Comparison of ENCODE assay signal across 9 cellular contexts in genomic region chr6:42880240-42880817, GRCh38. TPM values are rescaled to one million over a fixed set of nuclear protein-coding genes. Genes with fewer than 3 reads are reported as not detected.
A peak's percentile ranks its signal among the peaks of the same experiment; 100 is the strongest.
DNase-seq lines count a peak whose midpoint lies in the region; ATAC-seq, FAIRE-seq and TF ChIP-seq lines count a peak whose summit lies in the region.
"Not testable (repeated sequence)": the region's sequence is repeated elsewhere in the genome, so short reads cannot be mapped to it uniquely, and the experiment has no call there.
"Had no signal": no experiment of that assay in that cellular context is flagged by ENCODE, and none has a peak within 500 bp of the region (broad histone marks: within the 10 kb centered on the region; RNA-seq: fewer than 3 reads in every experiment).

No MANE protein-coding gene starts in this region.

- TF ChIP-seq POLR2A in GM12878 (IDR thresholded peaks at IDR 0.05; ENCODE audit: low read depth, low read length); esophagus muscularis mucosa (IDR thresholded peaks at IDR 0.05; ENCODE audit: low read depth); HepG2 (IDR thresholded peaks at IDR 0.05; ENCODE audit: insufficient read depth in 1 of 2, low read depth in 2 of 2, low read length in 2 of 2): not testable (repeated sequence)

- in situ Hi-C loops in GM12878 (cut with MboI); HepG2 (cut with HindIII; ENCODE audit: extremely low pct_ligation_motif_present, low pct_unique_long_range_greater_than_20kb): not testable (repeated sequence)

- H3K36me3 Mint-ChIP-seq in CD4-positive, CD25-positive, alpha-beta regulatory T cell: peaks cover 25% of the 10 kb centered on the region
- H3K36me3 Mint-ChIP-seq in activated B cell treated with CpG ODN at 0.5 μM for 24 hours (ENCODE audit: low read depth): peaks cover 51% of the 10 kb centered on the region

- not testable (repeated sequence) for ATAC-seq in CD4-positive, CD25-positive, alpha-beta regulatory T cell (ENCODE audit: low read depth in 2 of 2); activated B cell treated with CpG ODN at 0.5 μM for 24 hours (ENCODE audit: low read depth); GM12878; HepG2

- CTCF ChIA-PET in activated B cell treated with CpG ODN at 0.5 μM for 24 hours (lab: Charles Lee) (interaction anchor here (1.2 to 6.0 kb wide), 5 partner anchors 11 to 263 kb away, joined by 4 to 51 read pairs (median 11); a partner anchor contains a TSS), GM12878 (lab: Yijun Ruan, JAX) (interaction anchor here (0.6 to 5.5 kb wide), 10 partner anchors 11 to 217 kb away, joined by 3 to 87 read pairs (median 5); no protein-coding TSS in a partner anchor)
- CTCF ChIA-PET in HepG2 (lab: Yijun Ruan, JAX; ENCODE audit: low intra/inter-chr PET ratio, low total read pairs): not testable (repeated sequence)

- H3K9ac ChIP-seq in KMS-11 (peak overlapping the region; percentile 91), GM12878 (ENCODE audit: control insufficient read depth, insufficient read depth, low read length) (peak overlapping the region; percentile 96), HepG2 (ENCODE audit: insufficient read depth, low read depth, low read length) (peak overlapping the region; percentile 97)

- 1% methylated on average over 25 of the region's 25 CpGs for WGBS in GM12878 (ENCODE audit: insufficient coverage, insufficient replicate concordance, low lambda C conversion rate, missing lambda C conversion rate)
- WGBS in esophagus muscularis mucosa: 25% methylated on average over 21 of the region's 25 CpGs
- WGBS in HepG2 (ENCODE audit: low lambda C conversion rate): 15% methylated on average over 25 of the region's 25 CpGs

- BruUV-seq in GM12878 (replicated peaks; lab: Mats Ljungman, UMichigan) (TSS peak; percentile 89), HepG2 (replicated peaks; lab: Mats Ljungman, UMichigan) (TSS peak; percentile 83)

- H3K27ac Mint-ChIP-seq in CD4-positive, CD25-positive, alpha-beta regulatory T cell: peak overlapping the region; percentile 99 to 100 (median 99)
- H3K27ac Mint-ChIP-seq in activated B cell treated with CpG ODN at 0.5 μM for 24 hours: peak overlapping the region; percentile 99

- H3K4me3 Mint-ChIP-seq in CD4-positive, CD25-positive, alpha-beta regulatory T cell: peak overlapping the region; percentile 93 to 99 (median 97)
- peak overlapping the region; percentile 100 for H3K4me3 Mint-ChIP-seq in activated B cell treated with CpG ODN at 0.5 μM for 24 hours

- H3K79me2 ChIP-seq in KMS-11 (ENCODE audit: insufficient read depth, low read depth) (peaks cover 38% of the 10 kb centered on the region), GM12878 (ENCODE audit: control insufficient read depth, insufficient read depth, low read length) (peaks cover 36% of the 10 kb centered on the region), HepG2 (ENCODE audit: insufficient read depth, low read length) (peaks cover 42% of the 10 kb centered on the region), osteoblast (ENCODE audit: insufficient read depth, low read length) (peaks cover 51% of the 10 kb centered on the region)

- H3K4me2 ChIP-seq in KMS-11: peak overlapping the region; percentile 65
- peak overlapping the region; percentile 56 for H3K4me2 ChIP-seq in GM12878 (ENCODE audit: control insufficient read depth, insufficient read depth)
- H3K4me2 ChIP-seq in HepG2 (ENCODE audit: low read depth, low read length): peak overlapping the region; percentile 84
- H3K4me2 ChIP-seq in osteoblast (ENCODE audit: insufficient read depth, low read length): peak overlapping the region; percentile 77

- not testable (repeated sequence) for H3K27me3 ChIP-seq in CD4-positive, CD25-positive, alpha-beta regulatory T cell (ENCODE audit: control insufficient read depth, insufficient read depth, low read length); KMS-11 (ENCODE audit: insufficient read depth, low read depth); GM12878 (replicated peaks in 1 of 2; ENCODE audit: control insufficient read depth in 2 of 2, insufficient read depth in 2 of 2, low read length in 1 of 2); esophagus muscularis mucosa; HepG2 (ENCODE audit: control insufficient read depth in 1 of 2, insufficient read depth in 2 of 2, low read length in 2 of 2); osteoblast (ENCODE audit: insufficient read depth, low read length)

- FAIRE-seq in GM12878 (lab: Jason Lieb, UNC); HepG2 (lab: Jason Lieb, UNC): not testable (repeated sequence)

- H4K20me1 ChIP-seq in KMS-11 (ENCODE audit: insufficient read depth); GM12878 (ENCODE audit: control insufficient read depth, insufficient read depth); osteoblast (ENCODE audit: insufficient read depth, low read length): not testable (repeated sequence)
- H4K20me1 ChIP-seq in HepG2 (ENCODE audit: insufficient read depth, low read length): peaks cover 11% of the 10 kb centered on the region

- H3K9me3 ChIP-seq in CD4-positive, CD25-positive, alpha-beta regulatory T cell (ENCODE audit: control insufficient read depth in 2 of 2, low read length in 2 of 2); GM12878 (replicated peaks; ENCODE audit: control insufficient read depth, insufficient read depth, low read length); esophagus muscularis mucosa; HepG2 (ENCODE audit: low read length); osteoblast (ENCODE audit: low read depth, low read length): not testable (repeated sequence)

- RAD21 ChIA-PET in GM12878 (lab: Charles Lee; ENCODE audit: unreplicated experiment): interaction anchor here (0.9 to 2.2 kb wide), 11 partner anchors 11 to 374 kb away, joined by 3 to 26 read pairs (median 4); partner anchors contain the start of genes BICRAL, CNPY3, TBCC and UBR2

- TF ChIP-seq EP300 in GM12878 (IDR thresholded peaks at IDR 0.05; ENCODE audit: borderline replicate concordance in 1 of 2, control insufficient read depth in 1 of 2, low read depth in 2 of 2, low read length in 2 of 2); esophagus muscularis mucosa (IDR thresholded peaks at IDR 0.05); HepG2 (IDR thresholded peaks at IDR 0.05; ENCODE audit: low read depth in 2 of 2, low read length in 2 of 2); HepG2 (CRISPR knock-in tag; IDR thresholded peaks at IDR 0.05; ENCODE audit: borderline replicate concordance): not testable (repeated sequence)

- TF ChIP-seq CTCF in KMS-11 (conservative IDR thresholded peaks at IDR 0.05; ENCODE audit: low read depth, low read length); activated B cell treated with CpG ODN at 0.5 μM for 24 hours (IDR thresholded peaks at IDR 0.05); GM12878 (IDR thresholded peaks at IDR 0.05 in 2 of 3, conservative IDR thresholded peaks at IDR 0.05 in 1 of 3; ENCODE audit: control insufficient read depth in 2 of 3, extremely low read depth in 1 of 3, insufficient read depth in 1 of 3, low read depth in 3 of 3, low read length in 3 of 3); esophagus muscularis mucosa (IDR thresholded peaks at IDR 0.05); HepG2 (CRISPR knock-in tag; IDR thresholded peaks at IDR 0.05); osteoblast (IDR thresholded peaks at IDR 0.05; ENCODE audit: extremely low read depth, low read depth, low read length): not testable (repeated sequence)

- not testable (repeated sequence) for DNase-seq in CD4-positive, CD25-positive, alpha-beta regulatory T cell; activated B cell treated with CpG ODN at 0.5 μM for 24 hours; GM12878 (ENCODE audit: low read depth, low spot score); esophagus muscularis mucosa (ENCODE audit: extremely low spot score); HepG2 (ENCODE audit: low spot score); osteoblast (ENCODE audit: insufficient read length, low spot score, missing footprints)

- H3K4me1 ChIP-seq in CD4-positive, CD25-positive, alpha-beta regulatory T cell (ENCODE audit: control insufficient read depth, insufficient read depth, low read length, poor library complexity, severe bottlenecking): peaks cover 23% of the 10 kb centered on the region
- peaks cover 15% of the 10 kb centered on the region for H3K4me1 ChIP-seq in KMS-11 (ENCODE audit: low read depth, poor library complexity, severe bottlenecking)
- H3K4me1 ChIP-seq in GM12878 (ENCODE audit: control insufficient read depth, insufficient read depth, low read length): not testable (repeated sequence)
- peaks cover 32 to 44% (median 42%) of the 10 kb centered on the region in 4 donors for H3K4me1 ChIP-seq in esophagus muscularis mucosa
- H3K4me1 ChIP-seq in HepG2 (ENCODE audit: insufficient read depth, low read length): peaks cover 69% of the 10 kb centered on the region
- peaks cover 10% of the 10 kb centered on the region for H3K4me1 ChIP-seq in osteoblast (ENCODE audit: insufficient read depth, low read length)

- peak overlapping the region; percentile 75 for H2AFZ ChIP-seq in KMS-11 (ENCODE audit: low read depth)
- peak overlapping the region; percentile 13; the same call in 1 of the 2 replicates for H2AFZ ChIP-seq in GM12878 (ENCODE audit: control insufficient read depth, low read depth, low read length)
- H2AFZ ChIP-seq in HepG2 (ENCODE audit: low read length): not testable (repeated sequence)
- H2AFZ ChIP-seq in osteoblast (ENCODE audit: low read length): peak overlapping the region; percentile 95

- H3K27ac ChIP-seq in CD4-positive, CD25-positive, alpha-beta regulatory T cell (ENCODE audit: insufficient read depth, low read length, poor library complexity, severe bottlenecking): peak overlapping the region; percentile 93
- H3K27ac ChIP-seq in KMS-11: peak overlapping the region; percentile 94
- peak overlapping the region; percentile 78 for H3K27ac ChIP-seq in GM12878 (ENCODE audit: control insufficient read depth, insufficient read depth)
- peak overlapping the region; percentile 88 to 93 (median 91) for H3K27ac ChIP-seq in esophagus muscularis mucosa (replicated peaks in 1 of 4)
- peak overlapping the region; percentile 93 for H3K27ac ChIP-seq in HepG2 (ENCODE audit: extremely low read length, insufficient read depth, low read length)
- peak overlapping the region; percentile 84 for H3K27ac ChIP-seq in osteoblast (ENCODE audit: low read depth, low read length)
- peak overlapping the region; percentile 66 for H3K27ac ChIP-seq in temporal lobe (ENCODE audit: low read depth, low read length)

- not testable (repeated sequence) for H3K27me3 Mint-ChIP-seq in CD4-positive, CD25-positive, alpha-beta regulatory T cell; activated B cell treated with CpG ODN at 0.5 μM for 24 hours

- H3K9me3 Mint-ChIP-seq in CD4-positive, CD25-positive, alpha-beta regulatory T cell; activated B cell treated with CpG ODN at 0.5 μM for 24 hours: not testable (repeated sequence)

- H3K36me3 ChIP-seq in CD4-positive, CD25-positive, alpha-beta regulatory T cell (ENCODE audit: control insufficient read depth, insufficient read depth, low read length): peaks cover 33% of the 10 kb centered on the region
- peaks cover 26% of the 10 kb centered on the region; the same call in 1 of the 2 replicates for H3K36me3 ChIP-seq in KMS-11 (ENCODE audit: insufficient read depth)
- H3K36me3 ChIP-seq in GM12878 (ENCODE audit: control insufficient read depth in 2 of 2, insufficient read depth in 2 of 2, low read length in 1 of 2): peaks cover 12 to 16% of the 10 kb centered on the region in 2 experiments
- H3K36me3 ChIP-seq in esophagus muscularis mucosa: peaks cover 27 to 45% (median 37%) of the 10 kb centered on the region in 4 donors
- peaks cover 21 to 32% of the 10 kb centered on the region in 2 experiments for H3K36me3 ChIP-seq in HepG2 (replicated peaks in 1 of 2; ENCODE audit: control insufficient read depth in 1 of 2, insufficient read depth in 2 of 2, low read length in 2 of 2)
- peaks cover 34% of the 10 kb centered on the region for H3K36me3 ChIP-seq in osteoblast (ENCODE audit: insufficient read depth, low read length)

- intact Hi-C loops in activated B cell treated with CpG ODN at 0.5 μM for 24 hours (cut with micrococcal nuclease); GM12878 (cut with micrococcal nuclease; ENCODE audit: unreplicated experiment); esophagus muscularis mucosa (cut with DNase I); HepG2 (cut with micrococcal nuclease; ENCODE audit: unreplicated experiment): not testable (repeated sequence)

- H3K4me3 ChIP-seq in CD4-positive, CD25-positive, alpha-beta regulatory T cell (ENCODE audit: low read depth, low read length): peak overlapping the region; percentile 98
- not testable (repeated sequence) for H3K4me3 ChIP-seq in KMS-11 (IDR thresholded peaks at IDR 0.05; ENCODE audit: insufficient read depth, low read depth, low read length)
- H3K4me3 ChIP-seq in GM12878 (peak overlapping the region; percentile 86), esophagus muscularis mucosa (peak overlapping the region; percentile 56 to 87 (median 70)), HepG2 (replicated peaks in 1 of 3; ENCODE audit: insufficient read depth in 1 of 3, low read depth in 2 of 3, low read length in 3 of 3) (peak overlapping the region; percentile 85 to 92 (median 89)), osteoblast (ENCODE audit: insufficient read depth, low read length) (peak overlapping the region; percentile 82)

- SMC1A ChIA-PET in GM12878 (lab: Charles Lee; ENCODE audit: uncharacterized antibody, unreplicated experiment): interaction anchor here (0.5 to 7.1 kb wide), 12 partner anchors 9 to 938 kb away, joined by 3 to 58 read pairs (median 4); partner anchors contain the start of genes CCND3, CUL7 and KLHDC3

- peaks cover 0 to 39% (median 14%) of the 10 kb centered on the region in 4 donors for H3K4me1 Mint-ChIP-seq in CD4-positive, CD25-positive, alpha-beta regulatory T cell
- peaks cover 28% of the 10 kb centered on the region for H3K4me1 Mint-ChIP-seq in activated B cell treated with CpG ODN at 0.5 μM for 24 hours

- TF ChIP-seq RAD21 in GM12878 (IDR thresholded peaks at IDR 0.05; ENCODE audit: insufficient read depth, low read depth, low read length); HepG2 (CRISPR knock-in tag; IDR thresholded peaks at IDR 0.05): not testable (repeated sequence)

- POLR2A ChIA-PET in activated B cell treated with CpG ODN at 0.5 μM for 24 hours (lab: Charles Lee): interaction anchor here (0.6 to 3.8 kb wide), 26 partner anchors 9 to 1384 kb away, joined by 3 to 101 read pairs (median 6); partner anchors contain the start of genes BICRAL, CNPY3, CUL9 and KLC4
- POLR2A ChIA-PET in GM12878 (lab: Charles Lee): interaction anchor here (0.5 to 3.5 kb wide), 11 partner anchors 10 to 956 kb away, joined by 3 to 16 read pairs (median 4); partner anchors contain the start of genes KLHDC3 and MEA1
- POLR2A ChIA-PET in HepG2 (lab: Yijun Ruan, JAX): interaction anchor here (0.8 to 6.4 kb wide), 28 partner anchors 10 to 1093 kb away, joined by 3 to 147 read pairs (median 4); partner anchors contain the start of genes BICRAL, CNPY3, CUL7 and GNMT

RNA-seq across cellular contexts. Expression of gene RPL7L1, which starts 0.9 kb away (rescaled TPM):
- 64.4 TPM for total RNA-seq in CD4-positive, CD25-positive, alpha-beta regulatory T cell
- polyA plus RNA-seq in CD4-positive, CD25-positive, alpha-beta regulatory T cell: 10 to 100 TPM; 48.4 to 60.9 (median 54.2) TPM
- 94.5 and 110 TPM in 2 replicates for total RNA-seq in activated B cell treated with CpG ODN at 0.5 μM for 24 hours
- total RNA-seq in GM12878 (2013; cell fraction: nucleolus; rRNA removed): 119 and 126 TPM in 2 replicates
- total RNA-seq in GM12878 (2014; rRNA removed): 98.0 and 111 TPM in 2 replicates
- 142 and 143 TPM in 2 replicates for total RNA-seq in GM12878 (2014; rRNA removed; fragmentation: Illumina TruSeq; extraction: Trizol)
- total RNA-seq in GM12878 (2021): 79.5 and 85.3 TPM in 2 replicates
- 83.3 TPM for polyA plus RNA-seq in GM12878 (2011; ENCODE audit: low read depth)
- 54.1 and 71.8 TPM in 2 replicates for polyA plus RNA-seq in GM12878 (2011; rRNA removed)
- polyA plus RNA-seq in GM12878 (2011; cell fraction: cytosol; rRNA removed): 50.8 and 59.9 TPM in 2 replicates
- 16.8 and 23.9 TPM in 2 replicates for polyA plus RNA-seq in GM12878 (2011; cell fraction: nucleus; rRNA removed)
- polyA plus RNA-seq in GM12878 (2012): 58.3 and 59.3 TPM in 2 replicates
- polyA plus RNA-seq in GM12878 (2014; fragmentation: Illumina TruSeq; extraction: Trizol): 154 and 200 TPM in 2 replicates
- polyA plus RNA-seq in GM12878 (2014; fragmentation: Nextera tagmentation; extraction: Ambion mirVana): 100 to 1,000 TPM in 1 of 2 experiments, 10 to 100 TPM in 1; 98.2 to 119 TPM
- polyA plus RNA-seq in GM12878 (2014; rRNA removed): 78.9 and 83.8 TPM in 2 replicates
- polyA plus RNA-seq in GM12878 (2016; fragmentation: Nextera tagmentation; extraction: Ambion mirVana): 100 to 1,000 TPM; 109 to 119 TPM
- 50.1 and 61.2 TPM in 2 replicates for polyA minus RNA-seq in GM12878 (2011; rRNA and poly(A)+ RNA removed)
- 19.4 and 22.1 TPM in 2 replicates for polyA minus RNA-seq in GM12878 (2011; cell fraction: cytosol; rRNA and poly(A)+ RNA removed)
- polyA minus RNA-seq in GM12878 (2011; cell fraction: nucleus; rRNA and poly(A)+ RNA removed): 23.1 and 36.3 TPM in 2 replicates
- 10 to 100 TPM; 66.8 to 82.2 (median 76.9) TPM for total RNA-seq in esophagus muscularis mucosa
- 179 and 228 TPM in 2 replicates for total RNA-seq in HepG2 (2016; rRNA removed; fragmentation: Illumina TruSeq; extraction: Trizol)
- 34.8 and 36.3 TPM in 2 replicates for total RNA-seq in HepG2 (2016; cell fraction: cytosol; rRNA removed; fragmentation: Illumina TruSeq; extraction: Trizol; ENCODE audit: low read depth)
- total RNA-seq in HepG2 (2016; cell fraction: insoluble cytoplasmic fraction; rRNA removed; fragmentation: Illumina TruSeq; extraction: Trizol): 172 and 248 TPM in 2 replicates
- 98.2 and 108 TPM in 2 replicates for total RNA-seq in HepG2 (2016; cell fraction: membrane; rRNA removed; fragmentation: Illumina TruSeq; extraction: Trizol)
- 79.2 and 84.2 TPM in 2 replicates for total RNA-seq in HepG2 (2016; cell fraction: nucleus; rRNA removed; fragmentation: Illumina TruSeq; extraction: Trizol)
- polyA plus RNA-seq in HepG2 (2011; rRNA removed): 51.6 and 52.0 TPM in 2 replicates
- polyA plus RNA-seq in HepG2 (2011; cell fraction: cytosol; rRNA removed): 40.8 and 57.7 TPM in 2 replicates
- 18.1 and 25.2 TPM in 2 replicates for polyA plus RNA-seq in HepG2 (2011; cell fraction: nucleus; rRNA removed)
- 116 and 118 TPM in 2 replicates for polyA plus RNA-seq in HepG2 (2012)
- polyA plus RNA-seq in HepG2 (2016; cell fraction: cytosol; fragmentation: Illumina TruSeq; extraction: Trizol; ENCODE audit: low read depth): 16.4 and 17.2 TPM in 2 replicates
- polyA plus RNA-seq in HepG2 (2016; cell fraction: insoluble cytoplasmic fraction; fragmentation: Illumina TruSeq; extraction: Trizol; ENCODE audit: low read depth): 182 and 194 TPM in 2 replicates
- polyA plus RNA-seq in HepG2 (2016; cell fraction: membrane; fragmentation: Illumina TruSeq; extraction: Trizol; ENCODE audit: low read depth): 45.4 and 49.4 TPM in 2 replicates
- 90.1 and 101 TPM in 2 replicates for polyA plus RNA-seq in HepG2 (2016; cell fraction: nucleus; fragmentation: Illumina TruSeq; extraction: Trizol; ENCODE audit: insufficient read depth, low read depth)
- polyA minus RNA-seq in HepG2 (2011; rRNA and poly(A)+ RNA removed; ENCODE audit: low replicate concordance): 58.1 and 94.4 TPM in 2 replicates
- polyA minus RNA-seq in HepG2 (2011; cell fraction: cytosol; rRNA and poly(A)+ RNA removed): 36.1 and 48.1 TPM in 2 replicates
- polyA minus RNA-seq in HepG2 (2011; cell fraction: nucleus; rRNA and poly(A)+ RNA removed): 68.2 and 106 TPM in 2 replicates
- total RNA-seq in osteoblast: 112 and 128 TPM in 2 replicates
- total RNA-seq in temporal lobe: 129 TPM

RNA-seq across cellular contexts. Expression of gene PTCRA, which starts 35.5 kb away (rescaled TPM):
- 1.1 TPM for total RNA-seq in CD4-positive, CD25-positive, alpha-beta regulatory T cell
- polyA plus RNA-seq in CD4-positive, CD25-positive, alpha-beta regulatory T cell: not detected
- total RNA-seq in activated B cell treated with CpG ODN at 0.5 μM for 24 hours (not detected in 2 replicates), GM12878 (2014; rRNA removed) (0.54 TPM in 1 of 2 replicates, not detected in the other), GM12878 (2014; rRNA removed; fragmentation: Illumina TruSeq; extraction: Trizol) (0.18 and 0.23 TPM in 2 replicates), GM12878 (2021) (0.24 and 0.44 TPM in 2 replicates), esophagus muscularis mucosa (under 1 TPM in 1 of 4 donors, not detected in 3; 0.50 TPM), HepG2 (2016; rRNA removed; fragmentation: Illumina TruSeq; extraction: Trizol) (not detected in 2 replicates), osteoblast (not detected in 2 replicates), temporal lobe (not detected)
- 0.67 TPM in 1 of 2 replicates, not detected in the other for total RNA-seq in GM12878 (2013; cell fraction: nucleolus; rRNA removed)
- 0.39 TPM for polyA plus RNA-seq in GM12878 (2011; ENCODE audit: low read depth)
- polyA plus RNA-seq in GM12878 (2011; rRNA removed) (not detected in 2 replicates), GM12878 (2014; fragmentation: Illumina TruSeq; extraction: Trizol) (0.10 TPM in 1 of 2 replicates, not detected in the other), GM12878 (2014; fragmentation: Nextera tagmentation; extraction: Ambion mirVana) (under 1 TPM in 1 of 2 experiments, not detected in 1; 0.14 TPM), GM12878 (2014; rRNA removed) (0.16 and 1.1 TPM in 2 replicates), GM12878 (2016; fragmentation: Nextera tagmentation; extraction: Ambion mirVana) (under 1 TPM in 1 of 2 experiments, not detected in 1; 0.20 TPM), HepG2 (2011; rRNA removed) (not detected in 2 replicates)
- not detected in 2 replicates for polyA plus RNA-seq in GM12878 (2011; cell fraction: cytosol; rRNA removed)
- polyA plus RNA-seq in GM12878 (2011; cell fraction: nucleus; rRNA removed): not detected in 2 replicates
- polyA plus RNA-seq in GM12878 (2012): 0.60 and 1.5 TPM in 2 replicates
- not detected in 2 replicates for polyA minus RNA-seq in GM12878 (2011; rRNA and poly(A)+ RNA removed)
- not detected in 2 replicates for polyA minus RNA-seq in GM12878 (2011; cell fraction: cytosol; rRNA and poly(A)+ RNA removed)
- polyA minus RNA-seq in GM12878 (2011; cell fraction: nucleus; rRNA and poly(A)+ RNA removed): not detected in 2 replicates
- total RNA-seq in HepG2 (2016; cell fraction: cytosol; rRNA removed; fragmentation: Illumina TruSeq; extraction: Trizol; ENCODE audit: low read depth): not detected in 2 replicates
- not detected in 2 replicates for total RNA-seq in HepG2 (2016; cell fraction: insoluble cytoplasmic fraction; rRNA removed; fragmentation: Illumina TruSeq; extraction: Trizol)
- total RNA-seq in HepG2 (2016; cell fraction: membrane; rRNA removed; fragmentation: Illumina TruSeq; extraction: Trizol): not detected in 2 replicates
- not detected in 2 replicates for total RNA-seq in HepG2 (2016; cell fraction: nucleus; rRNA removed; fragmentation: Illumina TruSeq; extraction: Trizol)
- not detected in 2 replicates for polyA plus RNA-seq in HepG2 (2011; cell fraction: cytosol; rRNA removed)
- 0.12 and 0.51 TPM in 2 replicates for polyA plus RNA-seq in HepG2 (2011; cell fraction: nucleus; rRNA removed)
- polyA plus RNA-seq in HepG2 (2012): not detected in 2 replicates
- not detected in 2 replicates for polyA plus RNA-seq in HepG2 (2016; cell fraction: cytosol; fragmentation: Illumina TruSeq; extraction: Trizol; ENCODE audit: low read depth)
- polyA plus RNA-seq in HepG2 (2016; cell fraction: insoluble cytoplasmic fraction; fragmentation: Illumina TruSeq; extraction: Trizol; ENCODE audit: low read depth): not detected in 2 replicates
- polyA plus RNA-seq in HepG2 (2016; cell fraction: membrane; fragmentation: Illumina TruSeq; extraction: Trizol; ENCODE audit: low read depth): not detected in 2 replicates
- polyA plus RNA-seq in HepG2 (2016; cell fraction: nucleus; fragmentation: Illumina TruSeq; extraction: Trizol; ENCODE audit: insufficient read depth, low read depth): not detected in 2 replicates
- polyA minus RNA-seq in HepG2 (2011; rRNA and poly(A)+ RNA removed; ENCODE audit: low replicate concordance): not detected in 2 replicates
- not detected in 2 replicates for polyA minus RNA-seq in HepG2 (2011; cell fraction: cytosol; rRNA and poly(A)+ RNA removed)
- polyA minus RNA-seq in HepG2 (2011; cell fraction: nucleus; rRNA and poly(A)+ RNA removed): not detected in 2 replicates
- total RNA-seq: HT-29 had no signal

RNA-seq across cellular contexts. Expression of gene CNPY3, which starts 49.0 kb away (rescaled TPM):
- total RNA-seq in CD4-positive, CD25-positive, alpha-beta regulatory T cell: 42.9 TPM
- polyA plus RNA-seq in CD4-positive, CD25-positive, alpha-beta regulatory T cell: 10 to 100 TPM; 79.2 to 88.8 (median 84.4) TPM
- 120 and 121 TPM in 2 replicates for total RNA-seq in activated B cell treated with CpG ODN at 0.5 μM for 24 hours
- 47.0 and 48.5 TPM in 2 replicates for total RNA-seq in GM12878 (2013; cell fraction: nucleolus; rRNA removed)
- 54.8 and 54.9 TPM in 2 replicates for total RNA-seq in GM12878 (2014; rRNA removed)
- 49.2 and 51.3 TPM in 2 replicates for total RNA-seq in GM12878 (2014; rRNA removed; fragmentation: Illumina TruSeq; extraction: Trizol)
- total RNA-seq in GM12878 (2021): 87.3 and 87.9 TPM in 2 replicates
- polyA plus RNA-seq in GM12878 (2011; ENCODE audit: low read depth): 53.9 TPM
- polyA plus RNA-seq in GM12878 (2011; rRNA removed): 51.1 and 64.8 TPM in 2 replicates
- 75.2 and 92.2 TPM in 2 replicates for polyA plus RNA-seq in GM12878 (2011; cell fraction: cytosol; rRNA removed)
- polyA plus RNA-seq in GM12878 (2011; cell fraction: nucleus; rRNA removed): 63.7 and 69.2 TPM in 2 replicates
- polyA plus RNA-seq in GM12878 (2012): 77.2 and 87.5 TPM in 2 replicates
- 38.9 and 82.4 TPM in 2 replicates for polyA plus RNA-seq in GM12878 (2014; fragmentation: Illumina TruSeq; extraction: Trizol)
- 10 to 100 TPM in 1 of 2 experiments, 1 to 10 TPM in 1; 7.2 to 14.6 TPM for polyA plus RNA-seq in GM12878 (2014; fragmentation: Nextera tagmentation; extraction: Ambion mirVana)
- polyA plus RNA-seq in GM12878 (2014; rRNA removed): 85.7 and 93.8 TPM in 2 replicates
- 100 to 1,000 TPM in 1 of 2 experiments, 10 to 100 TPM in 1; 99.9 to 102 TPM for polyA plus RNA-seq in GM12878 (2016; fragmentation: Nextera tagmentation; extraction: Ambion mirVana)
- 49.2 and 69.5 TPM in 2 replicates for polyA minus RNA-seq in GM12878 (2011; rRNA and poly(A)+ RNA removed)
- 20.2 and 23.6 TPM in 2 replicates for polyA minus RNA-seq in GM12878 (2011; cell fraction: cytosol; rRNA and poly(A)+ RNA removed)
- polyA minus RNA-seq in GM12878 (2011; cell fraction: nucleus; rRNA and poly(A)+ RNA removed): 12.0 and 26.0 TPM in 2 replicates
- total RNA-seq in esophagus muscularis mucosa: 10 to 100 TPM; 24.5 to 39.6 (median 34.3) TPM
- total RNA-seq in HepG2 (2016; rRNA removed; fragmentation: Illumina TruSeq; extraction: Trizol): 31.4 and 60.2 TPM in 2 replicates
- total RNA-seq in HepG2 (2016; cell fraction: cytosol; rRNA removed; fragmentation: Illumina TruSeq; extraction: Trizol; ENCODE audit: low read depth): 25.4 and 31.7 TPM in 2 replicates
- total RNA-seq in HepG2 (2016; cell fraction: insoluble cytoplasmic fraction; rRNA removed; fragmentation: Illumina TruSeq; extraction: Trizol): 32.0 and 60.7 TPM in 2 replicates
- total RNA-seq in HepG2 (2016; cell fraction: membrane; rRNA removed; fragmentation: Illumina TruSeq; extraction: Trizol): 38.9 and 45.0 TPM in 2 replicates
- 42.6 and 49.4 TPM in 2 replicates for total RNA-seq in HepG2 (2016; cell fraction: nucleus; rRNA removed; fragmentation: Illumina TruSeq; extraction: Trizol)
- 38.3 and 42.3 TPM in 2 replicates for polyA plus RNA-seq in HepG2 (2011; rRNA removed)
- polyA plus RNA-seq in HepG2 (2011; cell fraction: cytosol; rRNA removed): 43.4 and 51.8 TPM in 2 replicates
- 30.8 and 35.3 TPM in 2 replicates for polyA plus RNA-seq in HepG2 (2011; cell fraction: nucleus; rRNA removed)
- polyA plus RNA-seq in HepG2 (2012): 51.7 and 54.0 TPM in 2 replicates
- 38.7 and 48.0 TPM in 2 replicates for polyA plus RNA-seq in HepG2 (2016; cell fraction: cytosol; fragmentation: Illumina TruSeq; extraction: Trizol; ENCODE audit: low read depth)
- polyA plus RNA-seq in HepG2 (2016; cell fraction: insoluble cytoplasmic fraction; fragmentation: Illumina TruSeq; extraction: Trizol; ENCODE audit: low read depth): 35.6 and 38.7 TPM in 2 replicates
- 44.3 and 50.0 TPM in 2 replicates for polyA plus RNA-seq in HepG2 (2016; cell fraction: membrane; fragmentation: Illumina TruSeq; extraction: Trizol; ENCODE audit: low read depth)
- 94.9 and 101 TPM in 2 replicates for polyA plus RNA-seq in HepG2 (2016; cell fraction: nucleus; fragmentation: Illumina TruSeq; extraction: Trizol; ENCODE audit: insufficient read depth, low read depth)
- 28.5 and 45.2 TPM in 2 replicates for polyA minus RNA-seq in HepG2 (2011; rRNA and poly(A)+ RNA removed; ENCODE audit: low replicate concordance)
- 16.2 and 20.4 TPM in 2 replicates for polyA minus RNA-seq in HepG2 (2011; cell fraction: cytosol; rRNA and poly(A)+ RNA removed)
- 9.7 and 11.9 TPM in 2 replicates for polyA minus RNA-seq in HepG2 (2011; cell fraction: nucleus; rRNA and poly(A)+ RNA removed)
- total RNA-seq in osteoblast: 33.3 TPM in 2 replicates
- 18.2 TPM for total RNA-seq in temporal lobe
